Comparison of ENCODE assay signal across 8 cellular contexts in the genomic region with DNA sequence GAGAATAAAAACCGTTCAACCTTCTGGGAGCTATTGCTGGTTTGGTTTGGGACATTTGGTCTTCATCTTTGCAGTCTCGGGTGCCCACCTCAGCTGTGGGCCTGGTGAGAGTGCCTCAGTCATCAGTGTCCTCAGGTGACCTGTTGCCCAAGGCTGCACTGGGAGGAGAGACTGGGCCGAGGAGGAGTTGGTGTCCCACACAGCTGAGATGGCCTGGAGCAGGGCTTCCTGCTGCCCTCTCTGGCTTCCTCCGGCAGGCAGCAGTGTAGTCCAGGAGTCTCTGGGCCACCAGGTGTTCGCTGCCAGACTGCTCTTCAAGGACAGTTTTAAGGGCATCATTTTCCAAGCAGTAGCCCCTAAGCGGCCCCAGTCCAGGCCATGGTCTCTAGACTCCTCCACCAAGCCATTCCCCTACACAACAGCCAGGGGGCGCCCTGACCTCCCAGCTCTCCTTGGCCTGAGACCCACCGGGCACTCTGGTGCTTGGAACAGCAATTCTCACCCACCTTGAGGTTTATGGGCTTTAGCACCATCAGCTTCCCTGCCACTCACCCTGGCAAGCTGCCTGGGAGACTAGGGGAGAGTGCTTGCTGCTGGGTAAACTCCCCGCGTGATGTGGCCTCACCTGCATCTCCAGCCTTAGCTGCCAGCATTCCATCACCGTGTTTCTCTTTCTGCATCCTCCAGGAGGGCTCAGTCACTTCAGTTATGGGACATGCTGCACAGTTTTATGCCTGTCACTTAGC. TPM values are rescaled to one million over a fixed set of nuclear protein-coding genes. Genes with fewer than 3 reads are reported as not detected.
DNase-seq lines count a peak whose midpoint lies in the region; ATAC-seq, FAIRE-seq and TF ChIP-seq lines count a peak whose summit lies in the region.

No MANE protein-coding gene starts in this region.

- H3K27me3 ChIP-seq in WERI-Rb-1 (ENCODE audit: insufficient read depth, low read depth, severe bottlenecking) (no peaks in the 10 kb centered on the region), lung (ENCODE audit: control insufficient read depth, insufficient read depth) (no peaks in the 10 kb centered on the region), testis (no peaks in the 10 kb centered on the region)

- TF ChIP-seq CTCF in WERI-Rb-1 (IDR thresholded peaks at IDR 0.05; ENCODE audit: low read depth, low read length) (peak; percentile 92), chondrocyte (IDR thresholded peaks at IDR 0.05) (peak; percentile 87), lung (IDR thresholded peaks at IDR 0.05; ENCODE audit: control extremely low read depth, extremely low read depth) (peak; percentile 59), testis (IDR thresholded peaks at IDR 0.05) (peak; percentile 51 to 80 (median 67))

- no peak for FAIRE-seq in HTR-8/SVneo (lab: Jason Lieb, UNC)

- no peak overlapping the region for H3K27ac Mint-ChIP-seq in chondrocyte (ENCODE audit: unreplicated experiment)

- H3K9me3 ChIP-seq in WERI-Rb-1 (ENCODE audit: severe bottlenecking) (no peaks in the 10 kb centered on the region), lung (ENCODE audit: control insufficient read depth in 2 of 2, insufficient read depth in 1 of 2, low read length in 1 of 2) (no peaks in the 10 kb centered on the region), testis (no peaks in the 10 kb centered on the region)

- no peak for TF ChIP-seq POLR2A in testis (IDR thresholded peaks at IDR 0.05)

- H3K27me3 Mint-ChIP-seq in chondrocyte (ENCODE audit: low read depth) = no peaks in the 10 kb centered on the region

- peaks cover 0 to 3% of the 10 kb centered on the region in 2 donors for H3K4me1 ChIP-seq in lung (ENCODE audit: control insufficient read depth in 2 of 2, insufficient read depth in 2 of 2, low read length in 2 of 2)
- H3K4me1 ChIP-seq in testis = peaks cover 5% of the 10 kb centered on the region

- no peaks in the 10 kb centered on the region for H3K4me1 Mint-ChIP-seq in chondrocyte (ENCODE audit: low read depth)

- peak; percentile 14 for DNase-seq in COR-L47 (lab: John Stamatoyannopoulos, UW)
- peak; percentile 51 for DNase-seq in HTR-8/SVneo (ENCODE audit: insufficient read length, low spot score)
- DNase-seq in WERI-Rb-1 = peak; percentile 66
- no peak for DNase-seq in chondrocyte (ENCODE audit: low spot score)
- DNase-seq in lung (ENCODE audit: low spot score) = peak; percentile 42
- peak; percentile 57 for DNase-seq in testis
- no peak for DNase-seq in NCI-H1048 (lab: John Stamatoyannopoulos, UW)

- no peak overlapping the region for H3K4me3 ChIP-seq in WERI-Rb-1 (ENCODE audit: low read depth, low read length)
- H3K4me3 ChIP-seq in lung = no peak overlapping the region
- H3K4me3 ChIP-seq in testis = no peak overlapping the region

- ATAC-seq in lung (ENCODE audit: insufficient read depth, low FRiP score) = no peak
- ATAC-seq in GM21367 (IDR thresholded peaks at IDR 0.05; ENCODE audit: unreplicated experiment) = no peak

- peaks cover 10% of the 10 kb centered on the region for H3K36me3 Mint-ChIP-seq in chondrocyte (ENCODE audit: low read depth)

- H3K36me3 ChIP-seq in WERI-Rb-1 (peaks cover 49% of the 10 kb centered on the region), lung (ENCODE audit: control insufficient read depth in 2 of 2, insufficient read depth in 2 of 2, low read length in 2 of 2) (peaks cover 0 to 55% of the 10 kb centered on the region in 2 donors), testis (ENCODE audit: low read depth, missing control alignments) (no peaks in the 10 kb centered on the region)

- H3K4me3 Mint-ChIP-seq in chondrocyte (ENCODE audit: unreplicated experiment) = no peak overlapping the region

- intact Hi-C loops in testis (cut with DNase I; ENCODE audit: low total_unique reads) = no loop called here

- no peak overlapping the region for H3K27ac ChIP-seq in WERI-Rb-1
- no peak overlapping the region for H3K27ac ChIP-seq in lung (ENCODE audit: low read depth in 1 of 2, low read length in 1 of 2)
- H3K27ac ChIP-seq in testis = no peak overlapping the region

- H3K9me3 Mint-ChIP-seq in chondrocyte (ENCODE audit: low read depth) = no peaks in the 10 kb centered on the region

- WGBS in lung, 2 donors = 70 to 71% methylated on average over 11 of the region's 11 CpGs
- WGBS in testis, 2 donors = 65 to 91% methylated on average over 4 to 11 of the region's 11 CpGs

RNA-seq across cellular contexts. Expression of a gene that starts 9.1 kb away (rescaled TPM):
- total RNA-seq in chondrocyte = 0.82 to 1.2 TPM (median 0.85 TPM) in 3 replicates
- total RNA-seq in lung = 10 to 100 TPM; 10.5 to 58.0 TPM
- 10 to 100 TPM; 27.7 to 41.6 TPM for polyA plus RNA-seq in lung
- 1 to 10 TPM; 2.3 to 5.4 TPM for total RNA-seq in testis
- polyA plus RNA-seq in testis (ENCODE audit: insufficient read depth, low read depth, low replicate concordance) = 6.0 TPM

RNA-seq across cellular contexts. Expression of a gene that starts 10.7 kb away (rescaled TPM):
- 31.6 to 34.7 TPM (median 34.6 TPM) in 3 replicates for total RNA-seq in chondrocyte
- 10 to 100 TPM; 25.2 to 46.8 TPM for total RNA-seq in lung
- 10 to 100 TPM; 50.1 to 51.5 TPM for polyA plus RNA-seq in lung
- 10 to 100 TPM; 41.4 to 67.5 TPM for total RNA-seq in testis
- polyA plus RNA-seq in testis (ENCODE audit: insufficient read depth, low read depth, low replicate concordance) = 81.6 TPM

RNA-seq across cellular contexts. Expression of a gene that starts 34.1 kb away (rescaled TPM):
- total RNA-seq in chondrocyte (42.0 to 54.0 TPM (median 50.3 TPM) in 3 replicates), lung (10 to 100 TPM; 17.0 to 96.6 TPM), testis (10 to 100 TPM; 18.8 to 31.7 TPM)
- polyA plus RNA-seq in lung (10 to 100 TPM; 53.1 to 72.5 TPM), testis (ENCODE audit: insufficient read depth, low read depth, low replicate concordance) (18.4 TPM)

RNA-seq across cellular contexts. Expression of a gene that starts 41.9 kb away (rescaled TPM):
- total RNA-seq in chondrocyte (not detected in 3 replicates), lung (100 to 1,000 TPM in 1 of 2 donors, 10 to 100 TPM in 1; 36.6 to 611 TPM), testis (1 to 10 TPM; 3.6 to 6.9 TPM)
- polyA plus RNA-seq in lung (100 to 1,000 TPM; 452 to 489 TPM), testis (ENCODE audit: insufficient read depth, low read depth, low replicate concordance) (0.54 TPM)

RNA-seq across cellular contexts. Expression of a gene that starts 50.4 kb away (rescaled TPM):
- total RNA-seq in chondrocyte (not detected in 3 replicates), lung (10 to 100 TPM in 1 of 2 donors, 1 to 10 TPM in 1; 6.3 to 19.8 TPM), testis (1 to 10 TPM in 1 of 2 donors, under 1 TPM in 1; 0.24 to 1.5 TPM)
- polyA plus RNA-seq in lung (10 to 100 TPM in 1 of 2 donors, 1 to 10 TPM in 1; 6.8 to 11.0 TPM), testis (ENCODE audit: insufficient read depth, low read depth, low replicate concordance) (0.76 TPM)

Comparison
In these comparisons a context has a peak if more than half of its experiments do, and no peak if none do; other contexts are left out.
1. DNase-seq: peak in COR-L47 (single experiment), HTR-8/SVneo (single experiment), WERI-Rb-1 (single experiment), lung (single experiment) and testis (single experiment); none in chondrocyte (single experiment) and NCI-H1048 (single experiment).
2. Peak in every context shown above with its lines, with median percentiles within 50 percentile points of each other: CTCF ChIP-seq.